Comparison of ENCODE assay signal across 14 cellular contexts in the genomic region with DNA sequence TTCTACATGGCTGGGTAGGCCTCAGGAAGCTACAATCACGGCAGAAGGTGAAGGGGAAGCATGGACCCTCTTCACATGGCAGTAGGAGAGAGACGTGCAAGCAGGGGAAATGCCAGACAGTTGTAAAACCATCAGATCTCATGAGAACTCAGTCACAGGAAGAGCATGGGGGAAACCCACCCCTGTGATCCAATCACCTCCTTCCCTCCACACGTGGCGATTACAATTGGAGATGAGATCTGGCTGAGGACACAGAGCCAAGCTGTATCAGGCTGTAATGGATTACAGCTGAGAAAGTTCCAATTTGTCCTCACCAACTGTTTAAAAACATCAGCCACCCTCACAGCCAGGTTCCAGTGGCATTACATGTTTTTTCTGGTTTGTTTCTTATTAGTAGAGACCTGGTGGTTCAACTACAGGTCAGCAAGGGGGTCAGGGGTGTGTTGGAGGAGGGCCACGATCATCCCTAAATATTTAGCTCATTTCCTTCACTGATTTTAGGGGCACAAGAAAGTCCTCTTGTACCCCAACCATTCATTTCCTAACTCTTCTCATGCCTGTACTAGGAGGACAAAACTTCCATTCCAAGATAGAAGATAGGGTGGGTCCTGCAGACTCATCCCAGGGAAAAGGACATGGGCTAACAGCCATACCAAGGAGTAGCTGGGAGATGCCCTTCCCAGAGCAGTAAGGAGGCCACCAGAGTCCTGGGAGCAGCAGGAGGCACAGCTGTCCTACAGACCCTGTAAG. TPM values are rescaled to one million over a fixed set of nuclear protein-coding genes. Genes with fewer than 3 reads are reported as not detected.
A peak's percentile ranks its signal among the peaks of the same experiment; 100 is the strongest.
DNase-seq lines count a peak whose midpoint lies in the region; ATAC-seq, FAIRE-seq and TF ChIP-seq lines count a peak whose summit lies in the region.
"Had no signal": no experiment of that assay in that cellular context is flagged by ENCODE, and none has a peak within 500 bp of the region (broad histone marks: within the 10 kb centered on the region; RNA-seq: fewer than 3 reads in every experiment).

No MANE protein-coding gene starts in this region.

- H3K27ac ChIP-seq in PC-3 (ENCODE audit: low read length): no peak overlapping the region
- no peak overlapping the region for H3K27ac ChIP-seq in neuronal stem cell (replicated peaks; ENCODE audit: low read length)
- no peak overlapping the region for H3K27ac ChIP-seq in transverse colon

- TF ChIP-seq POLR2A in transverse colon (IDR thresholded peaks at IDR 0.05): no peak

- no peak for FAIRE-seq in frontal cortex (lab: Jason Lieb, UNC)

- H3K4me3 ChIP-seq in PC-3 (ENCODE audit: low read length): no peak overlapping the region
- no peak overlapping the region for H3K4me3 ChIP-seq in epithelial cell of esophagus (ENCODE audit: low read length)
- no peak overlapping the region for H3K4me3 ChIP-seq in neuronal stem cell (ENCODE audit: low read length in 2 of 2)
- no peak overlapping the region for H3K4me3 ChIP-seq in transverse colon
- H3K4me3 ChIP-seq: coronary artery had no signal

- H3K36me3 ChIP-seq in PC-3 (ENCODE audit: low read depth, low read length): peaks cover 28% of the 10 kb centered on the region
- H3K36me3 ChIP-seq in neuronal stem cell (replicated peaks in 1 of 2; ENCODE audit: control insufficient read depth in 2 of 2, insufficient read depth in 2 of 2, low read length in 2 of 2): peaks cover 0 to 3% of the 10 kb centered on the region in 2 donors
- peaks cover 0 to 24% (median 12%) of the 10 kb centered on the region in 4 donors for H3K36me3 ChIP-seq in transverse colon

- H3K9me2 ChIP-seq in PC-3 (replicated peaks; ENCODE audit: low read length): no peaks in the 10 kb centered on the region

- H3K36me3 Mint-ChIP-seq in CD14-positive monocyte: peaks cover 33 to 40% of the 10 kb centered on the region in 2 donors

- no peak overlapping the region for H2BK120ac ChIP-seq in neuronal stem cell (ENCODE audit: low read depth, low read length)

- no peak overlapping the region for H3K4ac ChIP-seq in neuronal stem cell (ENCODE audit: low read length)

- H2BK5ac ChIP-seq in neuronal stem cell (ENCODE audit: low read length): no peak overlapping the region

- H3K9ac ChIP-seq in PC-3 (ENCODE audit: low read length) (no peak overlapping the region), neuronal stem cell (ENCODE audit: low read depth, low read length, poor library complexity) (no peak overlapping the region)

- BruUV-seq in PC-3 (replicated peaks; lab: Mats Ljungman, UMichigan): no TSS peak

- peaks cover 16% of the 10 kb centered on the region for H4K20me1 ChIP-seq in PC-3 (ENCODE audit: low read length)

- ATAC-seq in PC-3 (peak; percentile 30), GM18861 (IDR thresholded peaks at IDR 0.05; ENCODE audit: unreplicated experiment) (no peak)

- H3K23ac ChIP-seq in neuronal stem cell (ENCODE audit: low read depth, low read length, poor library complexity): no peak overlapping the region

- H3K4me1 ChIP-seq in PC-3 (ENCODE audit: insufficient read depth, low read length): no peaks in the 10 kb centered on the region
- H3K4me1 ChIP-seq in neuronal stem cell (ENCODE audit: control insufficient read depth in 2 of 2, insufficient read depth in 1 of 2, low read depth in 1 of 2, low read length in 2 of 2): peaks cover 0 to 6% of the 10 kb centered on the region in 2 donors
- no peaks in the 10 kb centered on the region for H3K4me1 ChIP-seq in transverse colon

- in situ Hi-C loops in transverse colon (cut with MboI; ENCODE audit: low pct_ligation_motif_present in 1 of 4, low pct_unique_long_range_greater_than_20kb in 1 of 4, low sequenced_read_pairs in 3 of 4): no loop called here

- no peaks in the 10 kb centered on the region for H3K9me3 ChIP-seq in PC-3 (ENCODE audit: low read length)
- H3K9me3 ChIP-seq in neuronal stem cell (replicated peaks in 1 of 2; ENCODE audit: control insufficient read depth in 2 of 2, insufficient read depth in 1 of 2, low read depth in 1 of 2, low read length in 2 of 2): no peaks in the 10 kb centered on the region
- no peaks in the 10 kb centered on the region for H3K9me3 ChIP-seq in transverse colon

- H2BK12ac ChIP-seq in neuronal stem cell (ENCODE audit: low read length): no peak overlapping the region

- no peaks in the 10 kb centered on the region for H3K79me1 ChIP-seq in neuronal stem cell (ENCODE audit: low read depth, low read length)

- no peak for TF ChIP-seq CTCF in CD14-positive monocyte (IDR thresholded peaks at IDR 0.05)
- no peak for TF ChIP-seq CTCF in PC-3 (conservative IDR thresholded peaks at IDR 0.05; ENCODE audit: low read depth, low read length)
- no peak for TF ChIP-seq CTCF in epithelial cell of esophagus (IDR thresholded peaks at IDR 0.05; ENCODE audit: insufficient read depth, low read depth, low read length, missing control alignments)
- TF ChIP-seq CTCF in transverse colon (IDR thresholded peaks at IDR 0.05): no peak

- intact Hi-C loops in CD14-positive monocyte (cut with micrococcal nuclease): no loop called here
- intact Hi-C loops in PC-3 (cut with micrococcal nuclease): loop anchor here (5.0 kb wide), 1 partner anchor 99 kb away; no protein-coding TSS in a partner anchor
- intact Hi-C loops in transverse colon (cut with DNase I; ENCODE audit: low total_unique reads): no loop called here

- peaks cover 22% of the 10 kb centered on the region for H3F3A ChIP-seq in PC-3 (ENCODE audit: low read length, unreplicated experiment)

- H3K4me2 ChIP-seq in PC-3 (ENCODE audit: low read length): no peak overlapping the region
- H3K4me2 ChIP-seq in neuronal stem cell (ENCODE audit: insufficient read depth, low read length, poor library complexity, severe bottlenecking): no peak overlapping the region

- no peak overlapping the region for H4K91ac ChIP-seq in neuronal stem cell (ENCODE audit: low read depth, low read length, poor library complexity)

- H3K27me3 ChIP-seq in PC-3 (ENCODE audit: low read length) (no peaks in the 10 kb centered on the region), neuronal stem cell (ENCODE audit: control insufficient read depth in 3 of 3, insufficient read depth in 3 of 3, low read depth in 1 of 3, low read length in 3 of 3) (peaks cover 0 to 9% (median 0%) of the 10 kb centered on the region in 3 experiments), transverse colon (no peaks in the 10 kb centered on the region)

- CTCF ChIA-PET in PC-3 (lab: Charles Lee): no interaction called here

- H2AFZ ChIP-seq in PC-3 (ENCODE audit: low read length): no peak overlapping the region
- H2AFZ ChIP-seq in neuronal stem cell (ENCODE audit: low read length): peak overlapping the region; percentile 20

- no peak for TF ChIP-seq EP300 in transverse colon (IDR thresholded peaks at IDR 0.05; ENCODE audit: low read depth)

- no CpG with 5 or more reads among the region's 5 CpGs for WGBS in neuronal stem cell (ENCODE audit: extremely low coverage in 2 of 2, insufficient read length in 2 of 2, insufficient replicate concordance in 1 of 2), 2 donors
- WGBS in transverse colon (ENCODE audit: low coverage in 1 of 2), 2 donors: 73 to 83% methylated on average over 1 to 5 of the region's 5 CpGs

- peaks cover 0 to 3% (median 2%) of the 10 kb centered on the region in 3 donors for H3K27me3 Mint-ChIP-seq in CD14-positive monocyte (ENCODE audit: low read depth in 3 of 3)

- no peaks in the 10 kb centered on the region for H3K79me2 ChIP-seq in PC-3 (ENCODE audit: low read length)

- H2BK15ac ChIP-seq in neuronal stem cell (ENCODE audit: low read length): no peak overlapping the region

- no peak overlapping the region for H3K18ac ChIP-seq in neuronal stem cell (ENCODE audit: low read length)

- peak overlapping the region in 4 of 7 donors; percentile 30 to 71 (median 36) for H3K27ac Mint-ChIP-seq in CD14-positive monocyte

- H4K8ac ChIP-seq in neuronal stem cell (ENCODE audit: low read depth, low read length): no peak overlapping the region

- H3K4me3 Mint-ChIP-seq in CD14-positive monocyte: no peak overlapping the region

- peak overlapping the region; percentile 37 for H2AK5ac ChIP-seq in neuronal stem cell (ENCODE audit: low read depth, low read length)

- no peak for DNase-seq in CD14-positive monocyte (ENCODE audit: low spot score)
- DNase-seq in PC-3: no peak
- DNase-seq in epithelial cell of esophagus (ENCODE audit: low read depth): peak; percentile 50
- no peak for DNase-seq in neuronal stem cell (ENCODE audit: low spot score)
- DNase-seq in frontal cortex (ENCODE audit: low spot score in 2 of 2): no peak
- no peak for DNase-seq in transverse colon
- no peak for DNase-seq in NCI-H82 (lab: John Stamatoyannopoulos, UW)
- DNase-seq: activated CD4-positive, alpha-beta T cell treated with anti-CD3 and anti-CD28 coated beads, Interleukin-2, amount 50 U/mL, for 4 hours; activated T-cell treated with anti-CD3 and anti-CD28 coated beads, Interleukin-2, amount 50 U/mL, for 48 hours; erythroblast; NCI-H1694 treated with DMSO at 0.1 percent for 48 hours; stimulated activated naive CD4-positive, alpha-beta T cell had no signal

- no peaks in the 10 kb centered on the region for H3K9me3 Mint-ChIP-seq in CD14-positive monocyte

- H3K4me1 Mint-ChIP-seq in CD14-positive monocyte: no peaks in the 10 kb centered on the region

- POLR2A ChIA-PET in PC-3 (lab: Charles Lee; ENCODE audit: unreplicated experiment): interaction anchor here (0.5 kb wide), 1 partner anchor 16 kb away, joined by 3 read pairs; no protein-coding TSS in a partner anchor

- H3K14ac ChIP-seq in neuronal stem cell (ENCODE audit: low read length): no peak overlapping the region

RNA-seq across cellular contexts. Expression of a gene that starts 54.4 kb away (rescaled TPM):
- 1,000 to 10,000 TPM; 2,046 to 2,079 TPM for polyA plus RNA-seq in CD14-positive monocyte
- total RNA-seq in PC-3 (2014; rRNA removed) (2,114 and 2,202 TPM in 2 replicates), frontal cortex (34.6 TPM), transverse colon (100 to 1,000 TPM; 487 to 718 (median 620) TPM)
- polyA plus RNA-seq in neuronal stem cell (2013, experiment 1 of 2): 93.2 TPM
- polyA plus RNA-seq in neuronal stem cell (2013, experiment 2 of 2): 92.4 TPM

Comparison
In these comparisons a context has a peak if more than half of its experiments do, and no peak if none do; other contexts are left out.
1. RNA of a gene that starts 54.4 kb away (total RNA-seq): 2,114 to 2,202 TPM in PC-3 and 487 to 718 TPM in transverse colon; 34.6 TPM in frontal cortex (single experiment); every median in the first group is over 10 times any median in the second.